Comparison of ENCODE assay signal across 2 cellular contexts in the genomic region with DNA sequence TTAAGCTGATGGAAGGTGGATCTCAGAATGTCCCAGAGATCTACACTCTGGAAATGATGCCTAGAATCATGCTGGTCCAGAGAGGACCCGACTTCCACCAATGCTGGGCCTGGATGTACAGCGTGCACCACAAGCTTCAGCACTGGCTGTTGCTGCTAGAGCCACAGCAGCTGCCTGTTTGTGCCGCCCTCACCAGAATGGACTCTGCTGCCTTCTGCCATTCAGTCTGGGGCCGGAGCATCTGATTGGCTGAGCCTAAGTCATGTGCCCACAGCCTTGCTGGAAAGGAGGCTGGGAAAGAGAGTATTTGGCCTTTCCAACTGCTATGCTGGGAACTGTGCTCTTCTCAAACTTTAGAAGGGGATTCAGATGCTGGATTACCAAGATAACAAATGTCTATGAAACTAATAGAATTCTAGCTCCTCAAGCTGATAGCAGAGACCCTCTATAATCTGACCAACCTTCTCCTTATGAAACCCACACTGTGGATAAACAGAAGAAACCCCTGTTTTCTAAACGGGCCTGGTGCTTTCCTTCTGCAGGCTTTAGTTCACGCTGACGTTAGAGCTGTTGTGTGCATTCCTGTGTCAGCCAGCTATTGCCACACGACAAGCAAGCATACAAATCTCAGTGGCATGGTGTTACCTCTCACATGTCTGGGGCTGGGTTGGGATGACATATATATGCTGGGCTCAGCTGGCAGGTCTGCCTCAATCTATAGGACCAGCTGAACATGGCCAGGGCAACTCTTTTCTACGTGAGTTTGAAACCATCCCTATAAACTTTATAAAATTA.
TF ChIP-seq lines count a peak whose summit lies in the region.

No MANE protein-coding gene starts in this region.

TF ChIP-seq in HEK293T, 16 proteins besides CTCF, POLR2A, EP300 and RAD21:
- TF ChIP-seq ZNF384 (IDR thresholded peaks at IDR 0.05): no peak
- TF ChIP-seq HDGF (IDR thresholded peaks at IDR 0.05; ENCODE audit: borderline replicate concordance): no peak
- TF ChIP-seq SP1 (IDR thresholded peaks at IDR 0.05): no peak
- no peak for TF ChIP-seq NFRKB (IDR thresholded peaks at IDR 0.05)
- no peak for TF ChIP-seq TARDBP (IDR thresholded peaks at IDR 0.05)
- TF ChIP-seq FOXA1 (IDR thresholded peaks at IDR 0.05): no peak
- no peak for TF ChIP-seq L3MBTL2 (conservative IDR thresholded peaks at IDR 0.05)
- no peak for TF ChIP-seq ELF4 (IDR thresholded peaks at IDR 0.05)
- TF ChIP-seq FOXM1 (IDR thresholded peaks at IDR 0.05; ENCODE audit: borderline replicate concordance): no peak
- TF ChIP-seq FOXK2 (IDR thresholded peaks at IDR 0.05): no peak
- no peak for TF ChIP-seq CTBP1 (IDR thresholded peaks at IDR 0.05; ENCODE audit: borderline replicate concordance)
- TF ChIP-seq, protein P1, sequence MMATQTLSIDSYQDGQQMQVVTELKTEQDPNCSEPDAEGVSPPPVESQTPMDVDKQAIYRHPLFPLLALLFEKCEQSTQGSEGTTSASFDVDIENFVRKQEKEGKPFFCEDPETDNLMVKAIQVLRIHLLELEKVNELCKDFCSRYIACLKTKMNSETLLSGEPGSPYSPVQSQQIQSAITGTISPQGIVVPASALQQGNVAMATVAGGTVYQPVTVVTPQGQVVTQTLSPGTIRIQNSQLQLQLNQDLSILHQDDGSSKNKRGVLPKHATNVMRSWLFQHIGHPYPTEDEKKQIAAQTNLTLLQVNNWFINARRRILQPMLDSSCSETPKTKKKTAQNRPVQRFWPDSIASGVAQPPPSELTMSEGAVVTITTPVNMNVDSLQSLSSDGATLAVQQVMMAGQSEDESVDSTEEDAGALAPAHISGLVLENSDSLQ (IDR thresholded peaks at IDR 0.05): no peak
- TF ChIP-seq LEF1 (IDR thresholded peaks at IDR 0.05; ENCODE audit: borderline replicate concordance): no peak
- no peak for TF ChIP-seq ARNT (IDR thresholded peaks at IDR 0.05)

TF ChIP-seq in GM12878, 131 proteins besides CTCF, POLR2A, EP300 and RAD21:
- TF ChIP-seq, protein P2, sequence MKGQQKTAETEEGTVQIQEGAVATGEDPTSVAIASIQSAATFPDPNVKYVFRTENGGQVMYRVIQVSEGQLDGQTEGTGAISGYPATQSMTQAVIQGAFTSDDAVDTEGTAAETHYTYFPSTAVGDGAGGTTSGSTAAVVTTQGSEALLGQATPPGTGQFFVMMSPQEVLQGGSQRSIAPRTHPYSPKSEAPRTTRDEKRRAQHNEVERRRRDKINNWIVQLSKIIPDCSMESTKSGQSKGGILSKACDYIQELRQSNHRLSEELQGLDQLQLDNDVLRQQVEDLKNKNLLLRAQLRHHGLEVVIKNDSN (IDR thresholded peaks at IDR 0.05; ENCODE audit: borderline replicate concordance, extremely low read length, insufficient read depth, low read depth, low read length): peak; percentile 21
- TF ChIP-seq DPF2 (IDR thresholded peaks at IDR 0.05) (no peak), NR2C1 (IDR thresholded peaks at IDR 0.05) (no peak), TCF7 (IDR thresholded peaks at IDR 0.05; ENCODE audit: borderline replicate concordance) (no peak)
